19 cellular contexts compared by ENCODE assay signal in the genomic region with DNA sequence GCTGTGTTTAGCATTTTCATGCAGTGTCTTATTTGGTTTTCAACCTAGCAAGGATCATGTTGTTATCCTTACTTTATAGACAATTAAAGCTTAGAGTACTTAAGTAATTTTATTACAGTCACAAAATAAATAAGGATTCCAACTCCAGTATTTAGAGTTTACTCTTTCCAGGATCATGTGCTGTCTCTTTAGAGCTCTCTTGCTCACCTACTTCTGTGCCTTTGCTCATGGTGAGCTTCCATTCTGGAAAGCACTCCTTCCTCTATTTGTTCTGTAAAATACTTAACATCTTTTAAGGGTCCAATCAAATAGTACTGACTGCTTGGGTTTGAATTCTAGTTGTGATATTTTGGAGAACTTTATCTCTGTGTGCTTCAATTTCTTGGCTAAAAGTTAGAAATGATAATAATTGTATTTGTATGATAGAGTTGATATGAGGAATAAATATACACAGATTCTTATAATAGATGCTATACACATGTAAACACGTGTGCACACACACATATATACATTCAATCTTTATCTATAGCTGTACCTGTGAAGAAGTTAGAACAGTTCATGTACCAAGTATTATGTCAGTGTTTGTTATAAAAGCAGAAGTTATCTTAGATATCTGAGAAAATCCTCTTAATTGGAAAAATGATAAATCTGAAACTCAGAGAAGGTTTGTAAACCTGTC. TPM values are rescaled to one million over a fixed set of nuclear protein-coding genes. Genes with fewer than 3 reads are reported as not detected.
"Had no signal": no experiment of that assay in that cellular context is flagged by ENCODE, and none has a peak within 500 bp of the region (broad histone marks: within the 10 kb centered on the region; RNA-seq: fewer than 3 reads in every experiment).

No MANE protein-coding gene starts in this region.

- H3K27me3 ChIP-seq: neutrophil, sigmoid colon, stomach had no signal

- H3K9me3 ChIP-seq: neutrophil, sigmoid colon, stomach, thoracic aorta had no signal

- H3K27ac Mint-ChIP-seq: activated naive CD4-positive, alpha-beta T cell treated with anti-CD3 and anti-CD28 coated beads, Interleukin-2, amount 10 ng/mL, durations not matched to agents 7 days and 5 days; activated T-cell treated with anti-CD3 and anti-CD28 coated beads, Interleukin-2, amount 50 U/mL, for 24 hours; dendritic cell treated with granulocyte-macrophage colony-stimulating factor and Interleukin-4, amounts not matched to agents 40 ng/mL and 50 ng/mL, for 4 days had no signal

- H3K4me1 ChIP-seq: foreskin keratinocyte, parathyroid adenoma, sigmoid colon, stomach had no signal

- H3K27me3 Mint-ChIP-seq: activated naive CD4-positive, alpha-beta T cell treated with anti-CD3 and anti-CD28 coated beads, Interleukin-2, amount 10 ng/mL, durations not matched to agents 7 days and 5 days; activated T-cell treated with anti-CD3 and anti-CD28 coated beads, Interleukin-2, amount 50 U/mL, for 24 hours had no signal

- H3K36me3 ChIP-seq: neutrophil, sigmoid colon, stomach, thoracic aorta had no signal

- H3K4me3 ChIP-seq: sigmoid colon, stomach, thoracic aorta had no signal

- H3K4me1 Mint-ChIP-seq: activated naive CD4-positive, alpha-beta T cell treated with anti-CD3 and anti-CD28 coated beads, Interleukin-2, amount 10 ng/mL, durations not matched to agents 7 days and 5 days had no signal

- H3K9me3 Mint-ChIP-seq: activated naive CD4-positive, alpha-beta T cell treated with anti-CD3 and anti-CD28 coated beads, Interleukin-2, amount 10 ng/mL, durations not matched to agents 7 days and 5 days; activated T-cell treated with anti-CD3 and anti-CD28 coated beads, Interleukin-2, amount 50 U/mL, for 24 hours had no signal

- H3K79me2 ChIP-seq: parathyroid adenoma had no signal

- H3K27ac ChIP-seq: foreskin keratinocyte, neutrophil, parathyroid adenoma, sigmoid colon, stomach, thoracic aorta, VCaP had no signal

- H2AFZ ChIP-seq: parathyroid adenoma had no signal

- H3K9ac ChIP-seq: parathyroid adenoma had no signal

- DNase-seq: activated CD4-positive, alpha-beta T cell treated with anti-CD3 and anti-CD28 coated beads, Interleukin-2, amount 50 U/mL, for 48 hours; activated naive CD4-positive, alpha-beta T cell treated with anti-CD3 and anti-CD28 coated beads, Interleukin-2, amount 10 ng/mL, durations not matched to agents 7 days and 5 days; activated T-cell treated with anti-CD3 and anti-CD28 coated beads, Interleukin-2, amount 50 U/mL, for 24 hours; effector memory CD4-positive, alpha-beta T cell; foreskin keratinocyte; head of caudate nucleus; islet precursor cell; sigmoid colon; stimulated activated CD4-positive, alpha-beta T cell treated with anti-CD3 and anti-CD28 coated beads, Interleukin-1b, Interleukin-23, amount 100 ng/mL, for 48 hours; stomach had no signal

- H3K4me3 Mint-ChIP-seq: activated naive CD4-positive, alpha-beta T cell treated with anti-CD3 and anti-CD28 coated beads, Interleukin-2, amount 10 ng/mL, durations not matched to agents 7 days and 5 days; activated T-cell treated with anti-CD3 and anti-CD28 coated beads, Interleukin-2, amount 50 U/mL, for 24 hours; dendritic cell treated with granulocyte-macrophage colony-stimulating factor and Interleukin-4, amounts not matched to agents 40 ng/mL and 50 ng/mL, for 4 days had no signal

- H3K36me3 Mint-ChIP-seq: activated naive CD4-positive, alpha-beta T cell treated with anti-CD3 and anti-CD28 coated beads, Interleukin-2, amount 10 ng/mL, durations not matched to agents 7 days and 5 days had no signal

RNA-seq across cellular contexts. Expression of gene CALCR, which starts 18.2 kb away (rescaled TPM):
- total RNA-seq: bronchial epithelial cell, foreskin keratinocyte, lung microvascular endothelial cell, sigmoid colon, stomach, thoracic aorta had no signal
- polyA plus RNA-seq: adipose tissue, foreskin keratinocyte, stomach, urinary bladder had no signal
